ENCODE assay signal across 12 cellular contexts in the genomic region with DNA sequence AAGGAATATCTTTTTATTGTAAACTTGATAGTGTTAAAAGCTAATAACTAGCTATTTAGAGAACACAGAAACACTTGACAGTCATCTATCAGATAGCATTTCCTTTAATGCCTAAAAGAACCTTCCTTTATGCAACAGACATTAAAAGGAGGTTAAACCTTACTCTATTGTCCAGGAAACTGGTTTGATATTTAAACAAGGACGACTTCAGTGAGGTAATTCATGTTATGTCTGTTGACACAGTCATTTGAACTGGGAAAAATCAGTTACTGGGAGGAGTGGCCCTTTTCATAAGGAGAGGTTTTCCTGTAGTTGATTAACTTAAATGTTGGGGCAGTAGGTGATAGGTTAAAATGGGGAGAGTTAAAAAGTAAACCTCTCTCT. TPM values are rescaled to one million over a fixed set of nuclear protein-coding genes. Genes with fewer than 3 reads are reported as not detected.
A peak's percentile ranks its signal among the peaks of the same experiment; 100 is the strongest.
DNase-seq lines count a peak whose midpoint lies in the region; ATAC-seq and TF ChIP-seq lines count a peak whose summit lies in the region.
"Had no signal": no experiment of that assay in that cellular context is flagged by ENCODE, and none has a peak within 500 bp of the region (broad histone marks: within the 10 kb centered on the region; RNA-seq: fewer than 3 reads in every experiment).

No MANE protein-coding gene starts in this region.

- no peak overlapping the region for H2AFZ ChIP-seq in OCI-LY3 (ENCODE audit: low read depth, low read length)

- H3K27ac ChIP-seq in OCI-LY3 (ENCODE audit: low read length) (peak overlapping the region; percentile 17; the same call in 1 of the 2 replicates), iPS-20b (ENCODE audit: low read length) (peak overlapping the region; percentile 71), SJCRH30 (no peak overlapping the region)

- H3K36me3 ChIP-seq in OCI-LY3 (replicated peaks; ENCODE audit: low read depth, low read length) (peaks cover 86% of the 10 kb centered on the region), iPS-20b (ENCODE audit: insufficient read depth, low read depth, low read length) (peaks cover 69% of the 10 kb centered on the region), SJCRH30 (peaks cover 76% of the 10 kb centered on the region)
- H3K36me3 ChIP-seq: uterus had no signal

- H4K20me1 ChIP-seq in OCI-LY3 (ENCODE audit: insufficient read depth, low read length) = peaks cover 73% of the 10 kb centered on the region

- DNase-seq in T-helper 1 cell = no peak
- DNase-seq in stimulated activated effector memory CD8-positive, alpha-beta T cell treated with anti-CD3 and anti-CD28 coated beads, Interleukin-12 subunit alpha, Interleukin-12 subunit beta, amount 100 ng/mL, for 72 hours (ENCODE audit: low spot score in 2 of 2) = no peak
- DNase-seq in NCI-H524 (lab: John Stamatoyannopoulos, UW) = no peak
- DNase-seq in activated gamma-delta T cell (lab: John Stamatoyannopoulos, UW) = no peak
- DNase-seq in SJCRH30 = no peak
- DNase-seq: NCI-H1694 treated with DMSO at 0.1 percent for 48 hours; stimulated activated CD4-positive, alpha-beta T cell treated with anti-CD3 and anti-CD28 coated beads, Interleukin-4, amount 100 ng/mL, for 24 hours; uterus had no signal

- peaks cover 60% of the 10 kb centered on the region for H3K4me1 ChIP-seq in OCI-LY3 (ENCODE audit: low read length)
- peaks cover 34% of the 10 kb centered on the region for H3K4me1 ChIP-seq in iPS-20b (ENCODE audit: insufficient read depth, low read length)
- H3K4me1 ChIP-seq in SJCRH30 = peaks cover 16% of the 10 kb centered on the region

- no peaks in the 10 kb centered on the region for H3K27me3 Mint-ChIP-seq in T-helper 1 cell treated with Interleukin-12 subunit alpha and Interleukin-12 subunit beta and Interleukin-4 antibody, amounts not matched to agents 30 μg/mL and 1 μg/mL, for 36 hours (ENCODE audit: low read depth)

- no peak for ATAC-seq in stimulated activated effector memory CD8-positive, alpha-beta T cell treated with anti-CD3 and anti-CD28 coated beads, Interleukin-12 subunit alpha, Interleukin-12 subunit beta, amount 100 ng/mL, for 72 hours

- H3K4me3 ChIP-seq in OCI-LY3 (ENCODE audit: low read length) (no peak overlapping the region), iPS-20b (ENCODE audit: low read length) (peak overlapping the region; percentile 99; the same call in 1 of the 2 replicates), SJCRH30 (no peak overlapping the region)
- H3K4me3 ChIP-seq: uterus had no signal

- peaks cover 93% of the 10 kb centered on the region for H3K79me2 ChIP-seq in OCI-LY3 (ENCODE audit: low read length)

- H3K27me3 ChIP-seq in OCI-LY3 (ENCODE audit: low read depth, low read length) (no peaks in the 10 kb centered on the region), iPS-20b (ENCODE audit: insufficient read depth, low read length) (no peaks in the 10 kb centered on the region), SJCRH30 (no peaks in the 10 kb centered on the region)
- H3K27me3 ChIP-seq: uterus had no signal

- TF ChIP-seq CTCF in OCI-LY3 (IDR thresholded peaks at IDR 0.05; ENCODE audit: low read depth, low read length) = no peak

- H3K4me1 Mint-ChIP-seq in T-helper 1 cell treated with Interleukin-12 subunit alpha and Interleukin-12 subunit beta and Interleukin-4 antibody, amounts not matched to agents 30 μg/mL and 1 μg/mL, for 36 hours (ENCODE audit: low read depth) = peaks cover 42% of the 10 kb centered on the region
- H3K4me1 Mint-ChIP-seq in stimulated activated effector memory CD8-positive, alpha-beta T cell treated with anti-CD3 and anti-CD28 coated beads, Interleukin-12 subunit alpha, Interleukin-12 subunit beta, amount 100 ng/mL, for 72 hours = peaks cover 68% of the 10 kb centered on the region

- H3K9me3 Mint-ChIP-seq in T-helper 1 cell treated with Interleukin-12 subunit alpha and Interleukin-12 subunit beta and Interleukin-4 antibody, amounts not matched to agents 30 μg/mL and 1 μg/mL, for 36 hours = peaks cover 11% of the 10 kb centered on the region
- peaks cover 4% of the 10 kb centered on the region for H3K9me3 Mint-ChIP-seq in stimulated activated effector memory CD8-positive, alpha-beta T cell treated with anti-CD3 and anti-CD28 coated beads, Interleukin-12 subunit alpha, Interleukin-12 subunit beta, amount 100 ng/mL, for 72 hours

- H3K27ac Mint-ChIP-seq in T-helper 1 cell treated with Interleukin-12 subunit alpha and Interleukin-12 subunit beta and Interleukin-4 antibody, amounts not matched to agents 30 μg/mL and 1 μg/mL, for 36 hours = no peak overlapping the region
- peak overlapping the region; percentile 62 for H3K27ac Mint-ChIP-seq in stimulated activated effector memory CD8-positive, alpha-beta T cell treated with anti-CD3 and anti-CD28 coated beads, Interleukin-12 subunit alpha, Interleukin-12 subunit beta, amount 100 ng/mL, for 72 hours
- H3K27ac Mint-ChIP-seq: activated T-helper 2 cell treated with anti-CD3 and anti-CD28 coated beads, Interferon-gamma antibody, Interleukin-2, Interleukin-4, amounts not matched to agents 10 μg/mL and 5 μg/mL and 100 μg/mL, durations not matched to agents 14 hours and 24 hours and 36 hours had no signal

- peak overlapping the region; percentile 23 for H3K4me3 Mint-ChIP-seq in T-helper 1 cell treated with Interleukin-12 subunit alpha and Interleukin-12 subunit beta and Interleukin-4 antibody, amounts not matched to agents 30 μg/mL and 1 μg/mL, for 36 hours
- no peak overlapping the region for H3K4me3 Mint-ChIP-seq in stimulated activated effector memory CD8-positive, alpha-beta T cell treated with anti-CD3 and anti-CD28 coated beads, Interleukin-12 subunit alpha, Interleukin-12 subunit beta, amount 100 ng/mL, for 72 hours

- H3K4me2 ChIP-seq in OCI-LY3 (ENCODE audit: low read length) = 0 out of 2 replicates have a peak overlapping the region, but pooled peaks have one; percentile 85

- H3K9ac ChIP-seq in OCI-LY3 (ENCODE audit: low read length) (no peak overlapping the region), iPS-20b (ENCODE audit: low read depth, low read length) (peak overlapping the region; percentile 65; the same call in 1 of the 2 replicates)

- H3K36me3 Mint-ChIP-seq in T-helper 1 cell treated with Interleukin-12 subunit alpha and Interleukin-12 subunit beta and Interleukin-4 antibody, amounts not matched to agents 30 μg/mL and 1 μg/mL, for 36 hours (ENCODE audit: low read depth) = peaks cover 30% of the 10 kb centered on the region
- peaks cover 90% of the 10 kb centered on the region for H3K36me3 Mint-ChIP-seq in stimulated activated effector memory CD8-positive, alpha-beta T cell treated with anti-CD3 and anti-CD28 coated beads, Interleukin-12 subunit alpha, Interleukin-12 subunit beta, amount 100 ng/mL, for 72 hours

- H3K9me3 ChIP-seq in OCI-LY3 (ENCODE audit: insufficient read depth, low read length) (no peaks in the 10 kb centered on the region), iPS-20b (ENCODE audit: insufficient read depth, low read depth, low read length) (no peaks in the 10 kb centered on the region), SJCRH30 (replicated peaks) (no peaks in the 10 kb centered on the region)
- H3K9me3 ChIP-seq: uterus had no signal

RNA-seq across cellular contexts. Expression of a gene that starts 6.7 kb away (rescaled TPM):
- total RNA-seq in SJCRH30 (2014; rRNA removed; shearing (Covaris generic)) = 86.9 and 88.8 TPM in 2 replicates
